In the genomic region with DNA sequence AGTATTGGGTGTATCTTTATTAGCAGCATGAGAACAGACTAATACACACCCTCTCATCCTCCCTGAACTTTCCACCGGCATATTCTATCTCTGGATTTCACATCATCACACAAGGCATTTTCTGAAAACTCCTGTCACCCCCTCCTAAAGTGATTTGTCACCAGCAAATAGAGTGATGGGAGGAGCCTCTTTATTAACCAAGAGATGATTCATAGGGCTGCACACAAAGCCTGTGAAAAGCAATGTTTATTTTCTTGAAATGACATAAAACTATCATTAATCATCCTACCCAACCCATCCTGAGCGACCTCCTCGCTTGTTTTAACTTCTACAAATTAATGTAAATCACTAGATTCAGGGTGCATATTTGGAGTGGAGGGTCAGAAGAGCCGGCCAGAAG, we compare ENCODE assay signal across 21 cellular contexts.
A peak's percentile ranks its signal among the peaks of the same experiment; 100 is the strongest.
DNase-seq lines count a peak whose midpoint lies in the region; ATAC-seq, FAIRE-seq and TF ChIP-seq lines count a peak whose summit lies in the region.
"Had no signal": no experiment of that assay in that cellular context is flagged by ENCODE, and none has a peak within 500 bp of the region (broad histone marks: within the 10 kb centered on the region; RNA-seq: fewer than 3 reads in every experiment).

No MANE protein-coding gene starts in this region.

- TF ChIP-seq POLR2A in breast epithelium (IDR thresholded peaks at IDR 0.05): no peak

- H3K36me3 ChIP-seq in breast epithelium: no peaks in the 10 kb centered on the region
- H3K36me3 ChIP-seq in PC-9 (ENCODE audit: low read depth): no peaks in the 10 kb centered on the region
- H3K36me3 ChIP-seq: gastrocnemius medialis had no signal

- peak overlapping the region; percentile 60 for H3K4me2 ChIP-seq in PC-9

- H3K9me3 ChIP-seq in breast epithelium: no peaks in the 10 kb centered on the region
- peaks cover 7% of the 10 kb centered on the region for H3K9me3 ChIP-seq in PC-9 (ENCODE audit: insufficient read depth, low read depth)
- H3K9me3 ChIP-seq: gastrocnemius medialis had no signal

- H3K36me3 Mint-ChIP-seq in MCF 10A (ENCODE audit: insufficient read depth, unreplicated experiment): no peaks in the 10 kb centered on the region
- H3K36me3 Mint-ChIP-seq in effector memory CD8-positive, alpha-beta T cell (ENCODE audit: insufficient read depth): no peaks in the 10 kb centered on the region
- H3K36me3 Mint-ChIP-seq: activated naive CD8-positive, alpha-beta T cell treated with anti-CD3 and anti-CD28 coated beads, Interleukin-2, amount 10 ng/mL, durations not matched to agents 7 days and 5 days; CD4-positive, CD25-positive, alpha-beta regulatory T cell; natural killer cell treated with Interleukin-12 subunit alpha and Interleukin-12 subunit beta and Interleukin-15 and Interleukin-18, amount 100 ng/mL, for 72 hours had no signal

- DNase-seq in MCF 10A (ENCODE audit: unreplicated experiment): peak; percentile 68
- DNase-seq in breast epithelium (ENCODE audit: low spot score in 2 of 2): no peak
- peak; percentile 25 to 91 for DNase-seq in PC-9
- peak; percentile 74 for DNase-seq in epithelial cell of esophagus (ENCODE audit: low read depth)
- peak; percentile 80 for DNase-seq in urothelium cell line (ENCODE audit: low spot score)
- no peak for DNase-seq in glomerular visceral epithelial cell (ENCODE audit: extremely low spot score)
- DNase-seq in effector memory CD8-positive, alpha-beta T cell: no peak
- DNase-seq: activated naive CD8-positive, alpha-beta T cell treated with anti-CD3 and anti-CD28 coated beads, Interleukin-2, amount 10 ng/mL, durations not matched to agents 7 days and 5 days; CD4-positive, CD25-positive, alpha-beta regulatory T cell; gastrocnemius medialis; Karpas-422; NCI-H1436; NCI-H510A treated with DMSO at 0.1 percent for 48 hours; psoas muscle; stimulated activated naive CD4-positive, alpha-beta T cell treated with Interleukin-2 at 50 U/mL for 16 hours had no signal

- no peaks in the 10 kb centered on the region for H3K27me3 ChIP-seq in breast epithelium
- H3K27me3 ChIP-seq in PC-9 (ENCODE audit: insufficient read depth, low read depth): no peaks in the 10 kb centered on the region
- H3K27me3 ChIP-seq: gastrocnemius medialis had no signal

- no peak for ATAC-seq in effector memory CD8-positive, alpha-beta T cell (replicated peaks)
- no peak for ATAC-seq in HG03159 (IDR thresholded peaks at IDR 0.05; ENCODE audit: unreplicated experiment)
- ATAC-seq: gastrocnemius medialis; GM12878; natural killer cell treated with Interleukin-12 subunit alpha and Interleukin-12 subunit beta and Interleukin-15 and Interleukin-18, amount 100 ng/mL, for 72 hours; psoas muscle had no signal

- H3K27me3 Mint-ChIP-seq in MCF 10A (ENCODE audit: insufficient read depth, unreplicated experiment): peaks cover 1% of the 10 kb centered on the region
- H3K27me3 Mint-ChIP-seq in effector memory CD8-positive, alpha-beta T cell: peaks cover 16 to 30% of the 10 kb centered on the region in 2 donors

- no peak overlapping the region for H2AFZ ChIP-seq in PC-9

- no peaks in the 10 kb centered on the region for H3K9me2 ChIP-seq in PC-9 (ENCODE audit: insufficient read depth)

- no TSS peak for BruUV-seq in MCF 10A (replicated peaks; lab: Mats Ljungman, UMichigan)
- BruUV-seq in PC-9 (replicated peaks; lab: Mats Ljungman, UMichigan): no TSS peak

- CTCF ChIA-PET in MCF 10A (lab: Yijun Ruan, JAX) (interaction anchor here (0.6 to 1.1 kb wide), 4 partner anchors 158 to 725 kb away, joined by 3 to 5 read pairs (median 4); no protein-coding TSS in a partner anchor), PC-9 (lab: Charles Lee) (no interaction called here)

- TF ChIP-seq CTCF in MCF 10A (IDR thresholded peaks at IDR 0.05; ENCODE audit: unreplicated experiment): no peak
- no peak for TF ChIP-seq CTCF in breast epithelium (IDR thresholded peaks at IDR 0.05)
- no peak for TF ChIP-seq CTCF in PC-9 (conservative IDR thresholded peaks at IDR 0.05)
- TF ChIP-seq CTCF in epithelial cell of esophagus (IDR thresholded peaks at IDR 0.05; ENCODE audit: insufficient read depth, low read depth, low read length, missing control alignments): no peak

- no peaks in the 10 kb centered on the region for H3K79me2 ChIP-seq in PC-9 (ENCODE audit: low read depth)

- H3K4me3 ChIP-seq in breast epithelium (no peak overlapping the region), PC-9 (peak overlapping the region; percentile 2; the same call in 1 of the 2 replicates), epithelial cell of esophagus (ENCODE audit: low read length) (no peak overlapping the region)
- H3K4me3 ChIP-seq: gastrocnemius medialis, GM12878, lung, psoas muscle had no signal

- FAIRE-seq in urothelium cell line (lab: Jason Lieb, UNC): no peak
- FAIRE-seq: GM12878 had no signal

- intact Hi-C loops in MCF 10A (cut with micrococcal nuclease) (no loop called here), breast epithelium (cut with DNase I; ENCODE audit: low total_unique reads) (no loop called here), PC-9 (cut with micrococcal nuclease; ENCODE audit: unreplicated experiment) (loop anchor here (1.0 kb wide), 2 partner anchors 41 to 195 kb away; no protein-coding TSS in a partner anchor)

- POLR2A ChIA-PET in MCF 10A (lab: Yijun Ruan, JAX) (interaction anchor here (0.7 to 1.2 kb wide), 3 partner anchors 62 to 254 kb away, joined by 3 to 4 read pairs (median 3); no protein-coding TSS in a partner anchor), PC-9 (lab: Charles Lee; ENCODE audit: unreplicated experiment) (interaction anchor here (0.6 kb wide), 1 partner anchor 12 kb away, joined by 3 read pairs; no protein-coding TSS in a partner anchor)

- no peaks in the 10 kb centered on the region for H3K4me1 ChIP-seq in breast epithelium
- peaks cover 45% of the 10 kb centered on the region for H3K4me1 ChIP-seq in PC-9 (replicated peaks; ENCODE audit: insufficient read depth)
- H3K4me1 ChIP-seq: gastrocnemius medialis, psoas muscle had no signal

- H4K20me1 ChIP-seq in PC-9 (ENCODE audit: insufficient read depth): no peaks in the 10 kb centered on the region

- H3F3A ChIP-seq in PC-9 (ENCODE audit: insufficient read depth, low read depth): peaks cover 26% of the 10 kb centered on the region

- peaks cover 5% of the 10 kb centered on the region for H3K9me3 Mint-ChIP-seq in MCF 10A (ENCODE audit: unreplicated experiment)
- no peaks in the 10 kb centered on the region for H3K9me3 Mint-ChIP-seq in effector memory CD8-positive, alpha-beta T cell
- H3K9me3 Mint-ChIP-seq: activated naive CD8-positive, alpha-beta T cell treated with anti-CD3 and anti-CD28 coated beads, Interleukin-2, amount 10 ng/mL, durations not matched to agents 7 days and 5 days; central memory CD8-positive, alpha-beta T cell; natural killer cell treated with Interleukin-12 subunit alpha and Interleukin-12 subunit beta and Interleukin-15 and Interleukin-18, amount 100 ng/mL, for 72 hours had no signal

- peaks cover 21% of the 10 kb centered on the region for H3K4me1 Mint-ChIP-seq in MCF 10A (ENCODE audit: insufficient read depth, unreplicated experiment)
- no peaks in the 10 kb centered on the region for H3K4me1 Mint-ChIP-seq in effector memory CD8-positive, alpha-beta T cell (ENCODE audit: low read depth in 2 of 2)
- H3K4me1 Mint-ChIP-seq: activated naive CD8-positive, alpha-beta T cell treated with anti-CD3 and anti-CD28 coated beads, Interleukin-2, amount 10 ng/mL, durations not matched to agents 7 days and 5 days; CD4-positive, CD25-positive, alpha-beta regulatory T cell; central memory CD8-positive, alpha-beta T cell had no signal

- no peak overlapping the region for H3K27ac ChIP-seq in breast epithelium
- peak overlapping the region; percentile 84 for H3K27ac ChIP-seq in PC-9
- H3K27ac ChIP-seq: gastrocnemius medialis, HL-60, psoas muscle had no signal

- H3K27ac Mint-ChIP-seq in MCF 10A (ENCODE audit: low read depth, unreplicated experiment): no peak overlapping the region
- H3K27ac Mint-ChIP-seq in effector memory CD8-positive, alpha-beta T cell: no peak overlapping the region
- H3K27ac Mint-ChIP-seq: activated naive CD8-positive, alpha-beta T cell treated with anti-CD3 and anti-CD28 coated beads, Interleukin-2, amount 10 ng/mL, durations not matched to agents 7 days and 5 days; CD4-positive, CD25-positive, alpha-beta regulatory T cell; natural killer cell treated with Interleukin-12 subunit alpha and Interleukin-12 subunit beta and Interleukin-15 and Interleukin-18, amount 100 ng/mL, for 72 hours had no signal

- H3K4me3 Mint-ChIP-seq in MCF 10A (ENCODE audit: unreplicated experiment): no peak overlapping the region
- H3K4me3 Mint-ChIP-seq in effector memory CD8-positive, alpha-beta T cell: no peak overlapping the region
- H3K4me3 Mint-ChIP-seq: activated naive CD8-positive, alpha-beta T cell treated with anti-CD3 and anti-CD28 coated beads, Interleukin-2, amount 10 ng/mL, durations not matched to agents 7 days and 5 days; CD4-positive, CD25-positive, alpha-beta regulatory T cell; central memory CD8-positive, alpha-beta T cell; natural killer cell treated with Interleukin-12 subunit alpha and Interleukin-12 subunit beta and Interleukin-15 and Interleukin-18, amount 100 ng/mL, for 72 hours had no signal

Comparison
In these comparisons a context has a peak if more than half of its experiments do, and no peak if none do; other contexts are left out.
1. DNase-seq: peak in MCF 10A (single experiment), PC-9 (2 of 2), epithelial cell of esophagus (single experiment) and urothelium cell line (single experiment); none in breast epithelium (0 of 2), glomerular visceral epithelial cell (single experiment) and effector memory CD8-positive, alpha-beta T cell (0 of 3).